8 cellular contexts compared by ENCODE assay signal in the genomic region with DNA sequence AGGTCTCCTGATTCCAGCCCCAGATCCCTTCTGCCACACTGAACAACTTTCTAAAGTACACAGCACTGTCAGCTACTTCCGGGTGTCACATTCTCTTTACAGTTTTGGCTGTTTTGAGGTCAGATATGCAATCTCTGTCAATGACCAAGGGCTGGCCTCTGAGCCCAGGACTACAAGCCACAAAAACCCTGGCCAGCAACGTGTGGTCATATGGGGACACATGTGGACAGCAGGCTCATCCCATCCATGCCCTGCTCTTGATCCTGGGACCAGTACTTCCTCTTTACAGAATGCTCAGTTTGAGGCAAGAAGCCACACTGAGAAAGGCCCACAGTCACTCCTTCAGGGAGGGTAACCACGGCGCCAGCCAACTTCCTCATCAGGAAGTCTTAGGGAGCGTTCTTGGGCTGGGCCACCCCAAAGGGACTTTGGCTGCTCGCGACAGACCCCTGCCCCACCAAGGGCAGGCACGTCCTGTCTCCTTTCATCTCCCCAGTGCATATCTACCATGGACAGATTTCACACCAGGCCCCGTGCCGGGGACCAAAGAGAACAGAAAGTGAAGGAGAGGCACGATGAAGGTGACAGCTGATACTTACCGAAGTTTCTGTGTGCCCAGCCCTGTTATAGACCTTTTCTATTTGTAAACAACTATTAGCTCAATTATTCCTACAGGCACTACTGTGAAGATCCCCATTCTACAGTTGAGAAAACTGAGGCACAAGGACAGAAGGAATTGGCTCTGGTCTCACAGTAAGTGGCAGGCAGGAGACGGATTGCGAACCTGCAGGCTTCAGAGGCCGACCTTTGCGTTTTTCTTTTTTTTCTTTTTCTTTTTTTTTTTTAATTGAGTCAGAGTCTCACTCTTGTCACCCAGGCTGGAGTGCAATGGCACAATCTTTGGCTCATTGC. TPM values are rescaled to one million over a fixed set of nuclear protein-coding genes. Genes with fewer than 3 reads are reported as not detected.
A peak's percentile ranks its signal among the peaks of the same experiment; 100 is the strongest.
DNase-seq lines count a peak whose midpoint lies in the region; ATAC-seq, FAIRE-seq and TF ChIP-seq lines count a peak whose summit lies in the region.

No MANE protein-coding gene starts in this region.

- H3K9me3 ChIP-seq in OCI-LY3 (ENCODE audit: insufficient read depth, low read length) (no peaks in the 10 kb centered on the region), psoas muscle (no peaks in the 10 kb centered on the region)
- H3K9me3 ChIP-seq in effector memory CD4-positive, alpha-beta T cell (ENCODE audit: control insufficient read depth, low read length), result no peaks in the 10 kb centered on the region

- intact Hi-C loops in psoas muscle (cut with DNase I), result no loop called here

- peak; percentile 78 for FAIRE-seq in GM18507 (lab: Jason Lieb, UNC)

- 75 to 78% (median 76%) methylated on average over 16 of the region's 16 CpGs for WGBS in psoas muscle, 3 donors

- H3K4me2 ChIP-seq in OCI-LY3 (ENCODE audit: low read length), result peak overlapping the region; percentile 52

- H3K79me2 ChIP-seq in OCI-LY3 (ENCODE audit: low read length), result peaks cover 26% of the 10 kb centered on the region

- H3K4me1 ChIP-seq in OCI-LY3 (ENCODE audit: low read length), result peaks cover 31% of the 10 kb centered on the region
- peaks cover 28% of the 10 kb centered on the region for H3K4me1 ChIP-seq in effector memory CD4-positive, alpha-beta T cell (ENCODE audit: control insufficient read depth, insufficient read depth, low read length, poor library complexity, severe bottlenecking)
- no peaks in the 10 kb centered on the region for H3K4me1 ChIP-seq in psoas muscle

- H3K27me3 ChIP-seq in OCI-LY3 (ENCODE audit: low read depth, low read length) (no peaks in the 10 kb centered on the region), psoas muscle (ENCODE audit: insufficient read depth in 3 of 3, low read length in 2 of 3) (no peaks in the 10 kb centered on the region)
- no peaks in the 10 kb centered on the region for H3K27me3 ChIP-seq in effector memory CD4-positive, alpha-beta T cell (replicated peaks; ENCODE audit: control insufficient read depth, insufficient read depth, low read length, poor library complexity, severe bottlenecking)

- H3K4me3 ChIP-seq in OCI-LY3 (ENCODE audit: low read length), result no peak overlapping the region
- H3K4me3 ChIP-seq in effector memory CD4-positive, alpha-beta T cell (ENCODE audit: insufficient read depth, low read depth, low read length, poor library complexity, severe bottlenecking), result peak overlapping the region; percentile 9
- no peak overlapping the region for H3K4me3 ChIP-seq in psoas muscle

- H2AFZ ChIP-seq in OCI-LY3 (ENCODE audit: low read depth, low read length), result no peak overlapping the region

- H3K27ac ChIP-seq in OCI-LY3 (ENCODE audit: low read length) (peak overlapping the region; percentile 55), psoas muscle (no peak overlapping the region)
- H3K27ac ChIP-seq in effector memory CD4-positive, alpha-beta T cell (ENCODE audit: insufficient read depth, low read length, poor library complexity, severe bottlenecking), result peak overlapping the region; percentile 45

- H4K20me1 ChIP-seq in OCI-LY3 (ENCODE audit: insufficient read depth, low read length), result peaks cover 19% of the 10 kb centered on the region

- ATAC-seq in HG02588 (IDR thresholded peaks at IDR 0.05; ENCODE audit: unreplicated experiment) (peak; percentile 68), psoas muscle (peak; percentile 25 to 72 (median 50)), HG03520 (IDR thresholded peaks at IDR 0.05; ENCODE audit: unreplicated experiment) (no peak)

- no peak overlapping the region for H3K9ac ChIP-seq in OCI-LY3 (ENCODE audit: low read length)

- DNase-seq in GM18507 (ENCODE audit: extremely low spot score, insufficient read length, low read depth), result peak; percentile 22
- peak in 1 of 3 donors; percentile 8 for DNase-seq in effector memory CD4-positive, alpha-beta T cell
- DNase-seq in psoas muscle, result peak; percentile 46 to 73
- DNase-seq in NCI-H1694 treated with DMSO at 0.1 percent for 48 hours (lab: John Stamatoyannopoulos, UW), result no peak
- no peak for DNase-seq in NCI-H1105 treated with DMSO at 0.1 percent for 48 hours (lab: John Stamatoyannopoulos, UW)

- H3K36me3 ChIP-seq in OCI-LY3 (replicated peaks; ENCODE audit: low read depth, low read length) (peaks cover 39% of the 10 kb centered on the region), psoas muscle (ENCODE audit: insufficient read depth in 1 of 2, low read depth in 1 of 2) (peaks cover 0 to 4% of the 10 kb centered on the region in 2 donors)
- H3K36me3 ChIP-seq in effector memory CD4-positive, alpha-beta T cell (ENCODE audit: control insufficient read depth, insufficient read depth, low read length), result peaks cover 57% of the 10 kb centered on the region

- no peak for TF ChIP-seq CTCF in OCI-LY3 (IDR thresholded peaks at IDR 0.05; ENCODE audit: low read depth, low read length)
- no peak for TF ChIP-seq CTCF in psoas muscle (IDR thresholded peaks at IDR 0.05)

RNA-seq across cellular contexts. Expression of a gene that starts 37.3 kb away (rescaled TPM):
- 1 to 10 TPM; 6.1 to 8.6 (median 6.6) TPM for total RNA-seq in psoas muscle
- 1 to 10 TPM; 1.9 to 6.4 (median 3.7) TPM for polyA plus RNA-seq in psoas muscle

RNA-seq across cellular contexts. Expression of a gene that starts 43.2 kb away (rescaled TPM):
- not detected for total RNA-seq in psoas muscle
- polyA plus RNA-seq in psoas muscle, result under 1 TPM in 1 of 3 donors, not detected in 2; 0.08 TPM

Comparison
In these comparisons a context has a peak if more than half of its experiments do, and no peak if none do; other contexts are left out.
1. DNase-seq: peak in GM18507 (single experiment) and psoas muscle (2 of 2); none in NCI-H1694 treated with DMSO at 0.1 percent for 48 hours (single experiment) and NCI-H1105 treated with DMSO at 0.1 percent for 48 hours (single experiment).